In genomic region chr19:46748325-46749109, GRCh38 we compare ENCODE assay signal across 8 cellular contexts. TPM values are rescaled to one million over a fixed set of nuclear protein-coding genes. Genes with fewer than 3 reads are reported as not detected.
DNase-seq lines count a peak whose midpoint lies in the region; ATAC-seq and TF ChIP-seq lines count a peak whose summit lies in the region.

No MANE protein-coding gene starts in this region.

- DNase-seq in AG04449 (ENCODE audit: low read depth, low spot score) (no peak), H4 (ENCODE audit: low spot score) (peak; percentile 59), SJSA1 (ENCODE audit: low read depth in 1 of 2, low spot score in 2 of 2) (peak; percentile 45 to 78), head of caudate nucleus (peak in 31 of 42 donors; percentile 43 to 87 (median 69))
- DNase-seq in activated gamma-delta T cell treated with anti-CD3 and anti-CD28 coated beads, Interleukin-2, amount 50 U/mL, for 16 hours (ENCODE audit: low read depth): peak; percentile 67
- DNase-seq in stimulated activated CD4-positive, alpha-beta T cell treated with anti-CD3 and anti-CD28 coated beads, Interleukin-12 subunit alpha, Interleukin-12 subunit beta, amount 100 ng/mL, for 4 hours: peak; percentile 80

- TF ChIP-seq CTCF in AG04449 (IDR thresholded peaks at IDR 0.05; ENCODE audit: insufficient read depth, low read length, missing control alignments): peak; percentile 68

- H3K4me1 ChIP-seq in SJSA1 (replicated peaks): peaks cover 10% of the 10 kb centered on the region

- no peaks in the 10 kb centered on the region for H3K27me3 ChIP-seq in SJSA1 (replicated peaks)

- CTCF ChIA-PET in AG04449 (lab: Yijun Ruan, JAX): interaction anchor here (0.7 to 12.3 kb wide), 25 partner anchors 8 to 227 kb away, joined by 3 to 278 read pairs (median 4); partner anchors contain the start of gene AP2S1

- H3K9me3 ChIP-seq in SJSA1 (replicated peaks): no peaks in the 10 kb centered on the region

- intact Hi-C loops in head of caudate nucleus (cut with DNase I): loop anchor here (5.0 kb wide), 1 partner anchor 146 kb away; the partner anchor contains the start of gene CALM3

- H3K4me3 ChIP-seq in AG04449 (ENCODE audit: low read depth, low read length): no peak overlapping the region
- H3K4me3 ChIP-seq in SJSA1: no peak overlapping the region

- ATAC-seq in HG02970 (IDR thresholded peaks at IDR 0.05; ENCODE audit: low FRiP score, unreplicated experiment): no peak
- ATAC-seq in GM18868 (IDR thresholded peaks at IDR 0.05; ENCODE audit: unreplicated experiment): no peak

- H3K36me3 ChIP-seq in SJSA1: peaks cover 52% of the 10 kb centered on the region

- H3K27ac ChIP-seq in SJSA1: no peak overlapping the region

- POLR2A ChIA-PET in AG04449 (lab: Yijun Ruan, JAX): no interaction called here

RNA-seq across cellular contexts. Expression of gene STRN4, which starts 2.3 kb away (rescaled TPM):
- 29.9 and 33.5 TPM in 2 replicates for total RNA-seq in H4 (2014; rRNA removed; shearing (Covaris generic))
- total RNA-seq in SJSA1 (2014; rRNA removed; shearing (Covaris generic)): 91.1 and 112 TPM in 2 replicates

RNA-seq across cellular contexts. Expression of gene FKRP, which starts 2.7 kb away (rescaled TPM):
- 16.2 and 33.4 TPM in 2 replicates for total RNA-seq in H4 (2014; rRNA removed; shearing (Covaris generic))
- 48.7 and 63.9 TPM in 2 replicates for total RNA-seq in SJSA1 (2014; rRNA removed; shearing (Covaris generic))

RNA-seq across cellular contexts. Expression of gene PRKD2, which starts 31.6 kb away (rescaled TPM):
- 14.3 and 18.0 TPM in 2 replicates for total RNA-seq in H4 (2014; rRNA removed; shearing (Covaris generic))
- 7.3 and 7.8 TPM in 2 replicates for total RNA-seq in SJSA1 (2014; rRNA removed; shearing (Covaris generic))

RNA-seq across cellular contexts. Expression of gene SLC1A5, which starts 39.9 kb away (rescaled TPM):
- total RNA-seq in H4 (2014; rRNA removed; shearing (Covaris generic)): 159 and 163 TPM in 2 replicates
- total RNA-seq in SJSA1 (2014; rRNA removed; shearing (Covaris generic)): 112 and 135 TPM in 2 replicates
